Comparison of ENCODE assay signal across 34 cellular contexts in the genomic region with DNA sequence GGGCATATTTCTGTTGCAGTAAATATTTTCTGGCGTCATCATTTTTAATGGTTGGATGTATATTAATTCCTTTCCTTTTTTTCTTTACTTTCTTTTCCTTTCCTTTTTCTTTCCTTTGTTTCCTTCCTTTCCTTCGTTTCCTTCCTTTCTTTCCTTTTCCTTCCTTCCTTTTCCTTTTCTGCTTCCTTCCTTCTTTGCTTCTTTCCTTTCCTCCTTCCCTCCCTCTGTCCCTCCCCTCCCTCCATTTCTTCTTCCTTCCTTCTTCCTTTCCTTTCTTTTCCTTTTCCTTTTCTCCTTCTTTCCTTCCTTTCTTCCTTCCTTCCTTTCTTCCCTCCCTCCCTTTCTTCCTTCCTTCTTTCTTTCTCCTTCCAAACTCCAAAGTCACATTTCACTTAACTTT.
"Had no signal": no experiment of that assay in that cellular context is flagged by ENCODE, and none has a peak within 500 bp of the region (broad histone marks: within the 10 kb centered on the region; RNA-seq: fewer than 3 reads in every experiment).

No MANE protein-coding gene starts in this region.

- H3K36me3 ChIP-seq: MG63 had no signal

- DNase-seq: Karpas-422, Kasumi-1, MG63, MM.1S, MV-4-11, NCI-H1048, NCI-H1092, NCI-H1092 treated with DMSO at 0.1 percent for 48 hours, NCI-H1105, NCI-H1105 treated with DMSO at 0.1 percent for 48 hours, NCI-H1417, NCI-H1417 treated with DMSO at 0.1 percent for 48 hours, NCI-H1436, NCI-H1436 treated with DMSO at 0.1 percent for 48 hours, NCI-H146, NCI-H1694, NCI-H1694 treated with DMSO at 0.1 percent for 48 hours, NCI-H187, NCI-H187 treated with DMSO at 0.1 percent for 48 hours, NCI-H1930, NCI-H2029, NCI-H2029 treated with DMSO at 0.1 percent for 48 hours, NCI-H2081, NCI-H2081 treated with DMSO at 0.1 percent for 48 hours, NCI-H2107, NCI-H2171, NCI-H2171 treated with DMSO at 0.1 percent for 48 hours, NCI-H2227 treated with DMSO at 0.1 percent for 48 hours, NCI-H226, NCI-H345, NCI-H446, NCI-H446 treated with DMSO at 0.1 percent for 48 hours, NCI-H510A, NCI-H510A treated with DMSO at 0.1 percent for 48 hours had no signal

- H3K4me3 ChIP-seq: MG63 had no signal

- H3K9me3 ChIP-seq: MG63 had no signal
